16 cellular contexts compared by ENCODE assay signal in genomic region chr6:83442752-83443151, GRCh38. TPM values are rescaled to one million over a fixed set of nuclear protein-coding genes. Genes with fewer than 3 reads are reported as not detected.
DNase-seq lines count a peak whose midpoint lies in the region; ATAC-seq and TF ChIP-seq lines count a peak whose summit lies in the region.
"Had no signal": no experiment of that assay in that cellular context is flagged by ENCODE, and none has a peak within 500 bp of the region (broad histone marks: within the 10 kb centered on the region; RNA-seq: fewer than 3 reads in every experiment).

No MANE protein-coding gene starts in this region.

- TF ChIP-seq CTCF in upper lobe of right lung (IDR thresholded peaks at IDR 0.05) (no peak), prostate gland (IDR thresholded peaks at IDR 0.05) (no peak)

- H3K9me3 ChIP-seq in right cardiac atrium (ENCODE audit: control insufficient read depth, low read length) (no peaks in the 10 kb centered on the region), upper lobe of right lung (no peaks in the 10 kb centered on the region), prostate gland (no peaks in the 10 kb centered on the region)
- H3K9me3 ChIP-seq: A549, gastrocnemius medialis had no signal

- intact Hi-C loops in left ventricle myocardium superior (cut with micrococcal nuclease): no loop called here
- intact Hi-C loops in right cardiac atrium (cut with DNase I): no loop called here
- intact Hi-C loops in upper lobe of right lung (cut with DNase I): no loop called here
- intact Hi-C loops in prostate gland (cut with DNase I): no loop called here

- DNase-seq in left ventricle myocardium superior (no peak), right cardiac atrium (no peak), SIG-M5 treated with dmso at 0.1 percent for 504 hours (lab: John Stamatoyannopoulos, UW; ENCODE audit: unreplicated experiment) (peak; percentile 74), fibroblast of gingiva (ENCODE audit: low read depth) (peak; percentile 13), upper lobe of right lung (no peak), prostate gland (ENCODE audit: low spot score) (no peak)
- DNase-seq in effector CD8-positive, alpha-beta T cell (lab: John Stamatoyannopoulos, UW): no peak
- DNase-seq: activated CD4-positive, alpha-beta T cell treated with anti-CD3 and anti-CD28 coated beads for 36 hours; DMS79 treated with DMSO at 0.1 percent for 48 hours; gastrocnemius medialis; left colon; NCI-H1092; NCI-H446 treated with DMSO at 0.1 percent for 48 hours; SHP77 had no signal

- H3K4me3 ChIP-seq in right cardiac atrium (ENCODE audit: low read length) (no peak overlapping the region), upper lobe of right lung (no peak overlapping the region), prostate gland (no peak overlapping the region)
- H3K4me3 ChIP-seq: A549, gastrocnemius medialis had no signal

- H3K36me3 ChIP-seq in upper lobe of right lung: no peaks in the 10 kb centered on the region
- no peaks in the 10 kb centered on the region for H3K36me3 ChIP-seq in prostate gland
- H3K36me3 ChIP-seq: gastrocnemius medialis had no signal

- WGBS in right cardiac atrium: 69% methylated on average over 2 of the region's 2 CpGs
- WGBS in prostate gland: 53% methylated on average over 2 of the region's 2 CpGs

- no peaks in the 10 kb centered on the region for H3K4me1 ChIP-seq in right cardiac atrium (ENCODE audit: control insufficient read depth, insufficient read depth, low read length)
- H3K4me1 ChIP-seq in upper lobe of right lung: no peaks in the 10 kb centered on the region
- no peaks in the 10 kb centered on the region for H3K4me1 ChIP-seq in prostate gland (replicated peaks)
- H3K4me1 ChIP-seq: A549, gastrocnemius medialis had no signal

- no peaks in the 10 kb centered on the region for H3K27me3 ChIP-seq in right cardiac atrium (ENCODE audit: control insufficient read depth, insufficient read depth)
- no peaks in the 10 kb centered on the region for H3K27me3 ChIP-seq in upper lobe of right lung
- no peaks in the 10 kb centered on the region for H3K27me3 ChIP-seq in prostate gland (replicated peaks; ENCODE audit: insufficient read depth)
- H3K27me3 ChIP-seq: gastrocnemius medialis had no signal

- no peak for TF ChIP-seq POLR2A in prostate gland (IDR thresholded peaks at IDR 0.05)

- H3K27ac ChIP-seq in right cardiac atrium (ENCODE audit: low read length): no peak overlapping the region
- no peak overlapping the region for H3K27ac ChIP-seq in upper lobe of right lung
- H3K27ac ChIP-seq in prostate gland: no peak overlapping the region
- H3K27ac ChIP-seq: A549, gastrocnemius medialis had no signal

- ATAC-seq in left ventricle myocardium superior: peak; percentile 24
- ATAC-seq in right cardiac atrium: no peak
- ATAC-seq in upper lobe of right lung: peak; percentile 33
- ATAC-seq in GM19324 (IDR thresholded peaks at IDR 0.05; ENCODE audit: low FRiP score, unreplicated experiment): no peak
- ATAC-seq: A549; activated CD4-positive, alpha-beta T cell treated with anti-CD3 and anti-CD28 coated beads for 36 hours; gastrocnemius medialis; left colon had no signal

RNA-seq across cellular contexts. Expression of gene ME1, which starts 11.9 kb away (rescaled TPM):
- total RNA-seq in left ventricle myocardium superior (24.9 TPM), right cardiac atrium (10 to 100 TPM; 34.8 to 43.7 (median 39.7) TPM), upper lobe of right lung (14.7 TPM), prostate gland (10 to 100 TPM in 1 of 2 donors, 1 to 10 TPM in 1; 6.4 to 20.3 TPM)
- polyA plus RNA-seq in right cardiac atrium: 33.2 TPM

Comparison
In these comparisons a context has a peak if more than half of its experiments do, and no peak if none do; other contexts are left out.
1. ATAC-seq: peak in left ventricle myocardium superior (single experiment) and upper lobe of right lung (single experiment); none in right cardiac atrium (0 of 2) and GM19324 (single experiment).
2. DNase-seq: peak in SIG-M5 treated with dmso at 0.1 percent for 504 hours (single experiment) and fibroblast of gingiva (single experiment); none in left ventricle myocardium superior (single experiment), right cardiac atrium (0 of 3), upper lobe of right lung (single experiment), effector CD8-positive, alpha-beta T cell (single experiment) and prostate gland (single experiment).